26 cellular contexts compared by ENCODE assay signal in the genomic region with DNA sequence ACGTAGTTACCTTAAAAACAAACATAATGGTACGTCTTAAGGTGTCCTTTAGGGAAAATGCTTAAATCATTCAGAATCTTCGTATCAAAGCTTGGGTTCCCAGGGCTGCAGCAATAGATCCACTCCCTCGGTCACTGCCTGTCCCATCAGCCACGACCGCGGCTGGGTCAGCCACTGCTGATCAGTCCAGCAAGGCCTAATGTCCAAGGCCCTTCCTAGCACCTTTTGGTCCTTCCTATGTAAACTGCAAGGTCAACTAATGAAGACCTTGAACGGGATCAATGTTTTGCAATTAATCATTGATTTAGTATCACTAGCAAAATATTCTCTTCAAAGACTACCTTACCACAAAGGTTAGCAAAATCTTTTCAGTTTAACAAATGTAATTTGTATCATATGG.
"Had no signal": no experiment of that assay in that cellular context is flagged by ENCODE, and none has a peak within 500 bp of the region (broad histone marks: within the 10 kb centered on the region; RNA-seq: fewer than 3 reads in every experiment).

No MANE protein-coding gene starts in this region.

- H3K27me3 ChIP-seq: ovary, stomach had no signal

- H3K4me3 ChIP-seq: ovary, prostate gland, stomach had no signal

- DNase-seq: activated CD4-positive, alpha-beta memory T cell treated with anti-CD3 and anti-CD28 coated beads, Interleukin-2, amount 10 ng/mL, durations not matched to agents 7 days and 5 days; activated CD4-positive, alpha-beta T cell treated with anti-CD3 and anti-CD28 coated beads for 1 hour; activated CD4-positive, alpha-beta T cell treated with anti-CD3 and anti-CD28 coated beads, Interleukin-2, amount 10 ng/mL, durations not matched to agents 7 days and 5 days; activated CD8-positive, alpha-beta memory T cell treated with anti-CD3 and anti-CD28 coated beads, Interleukin-2, amount 50 U/mL, for 48 hours; activated gamma-delta T cell; activated naive CD4-positive, alpha-beta T cell treated with anti-CD3 and anti-CD28 coated beads, Interleukin-2, amount 10 ng/mL, durations not matched to agents 7 days and 5 days; activated naive CD8-positive, alpha-beta T cell treated with anti-CD3 and anti-CD28 coated beads, Interleukin-2, amount 10 ng/mL, durations not matched to agents 7 days and 5 days; activated T-cell treated with anti-CD3 and anti-CD28 coated beads, Interleukin-2, amount 50 U/mL, for 24 hours; caudate nucleus; cortex of kidney; effector memory CD8-positive, alpha-beta T cell; erythroblast; head of caudate nucleus; hypothalamus; immature natural killer cell; kidney; left colon; stimulated activated CD4-positive, alpha-beta T cell treated with anti-CD3 and anti-CD28 coated beads, Interleukin-15, amount 100 ng/mL, for 24 hours; stimulated activated CD4-positive, alpha-beta T cell treated with anti-CD3 and anti-CD28 coated beads, Interleukin-2, amount 100 ng/mL, for 24 hours; stimulated activated naive B cell treated with anti-CD40 and anti-IgM and Interleukin-4, amounts not matched to agents 10 μg/mL and 1 μg/mL and 100 μg/mL, for 72 hours; stomach; T-helper 2 cell; trophoblast cell had no signal

- H3K4me1 ChIP-seq: prostate gland had no signal

- H3K9me3 ChIP-seq: ovary, prostate gland, stomach had no signal

- ATAC-seq: effector memory CD8-positive, alpha-beta T cell; left colon; natural killer cell treated with Interleukin-12 subunit alpha and Interleukin-12 subunit beta and Interleukin-15 and Interleukin-18, amount 100 ng/mL, for 72 hours; stimulated activated naive B cell treated with anti-CD40 and anti-IgM and Interleukin-4, amounts not matched to agents 10 μg/mL and 1 μg/mL and 100 μg/mL, for 72 hours had no signal

- H3K27ac ChIP-seq: prostate gland had no signal

- H3K36me3 ChIP-seq: ovary, prostate gland, stomach had no signal
